Comparison of ENCODE assay signal across 1 cellular context in genomic region chr1:31306278-31306677, GRCh38.
TF ChIP-seq lines count a peak whose summit lies in the region.

No MANE protein-coding gene starts in this region.

TF ChIP-seq in HCT116, 20 proteins besides CTCF, POLR2A, EP300 and RAD21 (continued from another document):
- no peak for TF ChIP-seq ZFX (IDR thresholded peaks at IDR 0.05)
- TF ChIP-seq ZNF274 (IDR thresholded peaks at IDR 0.05; ENCODE audit: low read depth, low read length), result no peak
- no peak for TF ChIP-seq EZH2 (IDR thresholded peaks at IDR 0.05)
- TF ChIP-seq MAX (IDR thresholded peaks at IDR 0.05), result no peak
